ENCODE assay signal across 25 cellular contexts in the genomic region with DNA sequence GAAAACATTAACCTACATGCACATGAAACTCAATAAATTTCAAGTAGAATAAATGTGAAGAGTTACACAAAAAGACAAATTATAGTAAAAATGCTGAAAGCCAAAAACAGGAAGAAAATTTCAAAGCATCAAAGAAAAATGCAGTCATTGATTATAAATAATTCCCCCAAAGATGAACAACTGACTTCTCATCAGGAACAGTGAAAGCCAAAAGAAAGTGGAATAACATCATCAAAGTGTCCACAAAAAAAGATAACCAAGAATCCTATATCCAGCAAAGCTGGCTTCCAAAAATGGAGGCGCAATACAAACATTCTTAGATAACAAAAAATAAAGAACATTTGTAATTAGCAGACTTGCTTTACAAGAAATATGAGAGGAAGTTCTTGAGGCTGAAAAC.
DNase-seq lines count a peak whose midpoint lies in the region; ATAC-seq, FAIRE-seq and TF ChIP-seq lines count a peak whose summit lies in the region.
"Had no signal": no experiment of that assay in that cellular context is flagged by ENCODE, and none has a peak within 500 bp of the region (broad histone marks: within the 10 kb centered on the region; RNA-seq: fewer than 3 reads in every experiment).

No MANE protein-coding gene starts in this region.

- CTCF ChIA-PET in HepG2 (lab: Yijun Ruan, JAX; ENCODE audit: low intra/inter-chr PET ratio, low total read pairs), result no interaction called here
- CTCF ChIA-PET in HEK293 (lab: Yijun Ruan, JAX), result no interaction called here
- CTCF ChIA-PET in WTC11 (lab: Charles Lee), result no interaction called here

- H3K4me1 ChIP-seq in HepG2 (ENCODE audit: insufficient read depth, low read length), result no peaks in the 10 kb centered on the region
- no peaks in the 10 kb centered on the region for H3K4me1 ChIP-seq in right lobe of liver
- H3K4me1 ChIP-seq in HEK293 (ENCODE audit: control insufficient read depth, insufficient read depth, low read length), result no peaks in the 10 kb centered on the region
- H3K4me1 ChIP-seq in endodermal cell (ENCODE audit: control insufficient read depth, insufficient read depth, low read length), result no peaks in the 10 kb centered on the region
- H3K4me1 ChIP-seq in ascending aorta, result no peaks in the 10 kb centered on the region
- H3K4me1 ChIP-seq in esophagus muscularis mucosa, result no peaks in the 10 kb centered on the region
- H3K4me1 ChIP-seq: BLaER1 treated with 17β-estradiol and CSF1 and Interleukin-3, amounts not matched to agents 10 nM and 100 nM; Caco-2 had no signal

- H3K4me2 ChIP-seq in HepG2 (ENCODE audit: low read depth, low read length), result no peak overlapping the region
- H3K4me2 ChIP-seq: BLaER1 treated with 17β-estradiol and CSF1 and Interleukin-3, amounts not matched to agents 10 nM and 100 nM had no signal

- in situ Hi-C loops in HepG2 (cut with HindIII; ENCODE audit: extremely low pct_ligation_motif_present, low pct_unique_long_range_greater_than_20kb), result no loop called here

- H3K27ac Mint-ChIP-seq in WTC11 (no peak overlapping the region), endodermal cell (no peak overlapping the region)
- H3K27ac Mint-ChIP-seq: B cell; CD4-positive, alpha-beta T cell; CD8-positive, alpha-beta T cell had no signal

- BruUV-seq in HepG2 (replicated peaks; lab: Mats Ljungman, UMichigan), result no TSS peak

- WGBS in HepG2 (ENCODE audit: low lambda C conversion rate), result 36% methylated on average over 1 of the region's 1 CpG
- WGBS in right lobe of liver (ENCODE audit: insufficient coverage, low coverage, low lambda C conversion rate, missing lambda C conversion rate), result 100% methylated on average over 1 of the region's 1 CpG
- no CpG with 5 or more reads among the region's 1 CpG for WGBS in endodermal cell (ENCODE audit: insufficient coverage in 1 of 2, insufficient read length in 1 of 2), 2 experiments
- WGBS in esophagus muscularis mucosa, result 88% methylated on average over 1 of the region's 1 CpG

- POLR2A ChIA-PET in HepG2 (lab: Yijun Ruan, JAX), result no interaction called here
- POLR2A ChIA-PET in HEK293 (lab: Yijun Ruan, JAX), result no interaction called here
- POLR2A ChIA-PET in WTC11 (lab: Charles Lee), result no interaction called here

- TF ChIP-seq POLR2A in HepG2 (IDR thresholded peaks at IDR 0.05; ENCODE audit: insufficient read depth in 1 of 2, low read depth in 2 of 2, low read length in 2 of 2) (no peak), right lobe of liver (IDR thresholded peaks at IDR 0.05) (no peak), esophagus muscularis mucosa (IDR thresholded peaks at IDR 0.05; ENCODE audit: low read depth) (no peak)

- H3K36me3 ChIP-seq in HepG2 (replicated peaks in 1 of 2; ENCODE audit: control insufficient read depth in 1 of 2, insufficient read depth in 2 of 2, low read length in 2 of 2) (no peaks in the 10 kb centered on the region), right lobe of liver (no peaks in the 10 kb centered on the region), HEK293 (ENCODE audit: control insufficient read depth in 2 of 2, insufficient read depth in 1 of 2, low read length in 2 of 2) (no peaks in the 10 kb centered on the region), endodermal cell (ENCODE audit: control insufficient read depth, insufficient read depth, low read length) (no peaks in the 10 kb centered on the region), ascending aorta (no peaks in the 10 kb centered on the region), esophagus muscularis mucosa (no peaks in the 10 kb centered on the region)
- H3K36me3 ChIP-seq: BLaER1 treated with 17β-estradiol and CSF1 and Interleukin-3, amounts not matched to agents 10 nM and 100 nM had no signal

- no peak for ATAC-seq in HepG2
- ATAC-seq in right lobe of liver, result no peak
- no peak for ATAC-seq in WTC11
- ATAC-seq in activated CD4-positive, CD25-positive, alpha-beta regulatory T cell treated with anti-CD3 and anti-CD28 coated beads, Interleukin-2, amount 50 U/mL, for 24 hours, result no peak
- ATAC-seq: CD8-positive, alpha-beta T cell; GM12878 had no signal

- no peaks in the 10 kb centered on the region for H4K20me1 ChIP-seq in HepG2 (ENCODE audit: insufficient read depth, low read length)
- H4K20me1 ChIP-seq: BLaER1 treated with 17β-estradiol and CSF1 and Interleukin-3, amounts not matched to agents 10 nM and 100 nM had no signal

- peaks cover 77% of the 10 kb centered on the region for H3K9me3 Mint-ChIP-seq in WTC11
- peaks cover 28% of the 10 kb centered on the region for H3K9me3 Mint-ChIP-seq in endodermal cell

- DNase-seq in HepG2 (ENCODE audit: low spot score) (no peak), right lobe of liver (no peak), WTC11 (ENCODE audit: low spot score) (no peak), endodermal cell (no peak), ascending aorta (ENCODE audit: low spot score in 2 of 2) (no peak), esophagus muscularis mucosa (ENCODE audit: extremely low spot score) (no peak)
- DNase-seq: 8988T; AML-193; Caco-2; Calu3; CD4-positive, alpha-beta T cell; CD8-positive, alpha-beta T cell; DND-41; EL; GDM1 had no signal

- H3K9ac ChIP-seq in HepG2 (ENCODE audit: insufficient read depth, low read depth, low read length), result no peak overlapping the region
- H3K9ac ChIP-seq in endodermal cell (ENCODE audit: extremely low read depth, low read length, poor library complexity, severe bottlenecking), result no peak overlapping the region
- H3K9ac ChIP-seq: BLaER1 treated with 17β-estradiol and CSF1 and Interleukin-3, amounts not matched to agents 10 nM and 100 nM had no signal

- TF ChIP-seq CTCF in HepG2 (CRISPR knock-in tag; IDR thresholded peaks at IDR 0.05) (no peak), right lobe of liver (IDR thresholded peaks at IDR 0.05) (no peak), HEK293 (tag by site-specific recombination; IDR thresholded peaks at IDR 0.05) (no peak), WTC11 (IDR thresholded peaks at IDR 0.05) (no peak), endodermal cell (conservative IDR thresholded peaks at IDR 0.05) (no peak), ascending aorta (IDR thresholded peaks at IDR 0.05) (no peak), esophagus muscularis mucosa (IDR thresholded peaks at IDR 0.05) (no peak)

- H3K27ac ChIP-seq in HepG2 (ENCODE audit: extremely low read length, insufficient read depth, low read length), result no peak overlapping the region
- no peak overlapping the region for H3K27ac ChIP-seq in right lobe of liver
- H3K27ac ChIP-seq in HEK293 (ENCODE audit: extremely low read depth, low read depth, low read length), result no peak overlapping the region
- H3K27ac ChIP-seq in endodermal cell (ENCODE audit: low read depth, low read length), result no peak overlapping the region
- H3K27ac ChIP-seq in ascending aorta, result no peak overlapping the region
- no peak overlapping the region for H3K27ac ChIP-seq in esophagus muscularis mucosa (replicated peaks in 1 of 4)
- H3K27ac ChIP-seq: BLaER1 treated with 17β-estradiol and CSF1 and Interleukin-3, amounts not matched to agents 10 nM and 100 nM; C4-2B had no signal

- no peaks in the 10 kb centered on the region for H3K79me2 ChIP-seq in HepG2 (ENCODE audit: insufficient read depth, low read length)

- TF ChIP-seq RAD21 in HepG2 (CRISPR knock-in tag; IDR thresholded peaks at IDR 0.05), result no peak

- intact Hi-C loops in HepG2 (cut with micrococcal nuclease; ENCODE audit: unreplicated experiment) (no loop called here), right lobe of liver (cut with DNase I) (no loop called here), ascending aorta (cut with DNase I) (no loop called here), esophagus muscularis mucosa (cut with DNase I) (no loop called here)

- H3K4me3 ChIP-seq in HepG2 (replicated peaks in 1 of 3; ENCODE audit: insufficient read depth in 1 of 3, low read depth in 2 of 3, low read length in 3 of 3), result no peak overlapping the region
- no peak overlapping the region for H3K4me3 ChIP-seq in right lobe of liver
- H3K4me3 ChIP-seq in HEK293 (ENCODE audit: low read depth, low read length), result no peak overlapping the region
- peak overlapping the region; percentile 14 for H3K4me3 ChIP-seq in endodermal cell (ENCODE audit: low read length)
- no peak overlapping the region for H3K4me3 ChIP-seq in ascending aorta
- no peak overlapping the region for H3K4me3 ChIP-seq in esophagus muscularis mucosa
- H3K4me3 ChIP-seq: BLaER1 treated with 17β-estradiol and CSF1 and Interleukin-3, amounts not matched to agents 10 nM and 100 nM; GM12878 had no signal

- H3K4me1 Mint-ChIP-seq in WTC11 (no peaks in the 10 kb centered on the region), endodermal cell (peaks cover 3% of the 10 kb centered on the region)
- H3K4me1 Mint-ChIP-seq: B cell had no signal

- H3K27me3 Mint-ChIP-seq in WTC11 (ENCODE audit: low read depth) (peaks cover 9% of the 10 kb centered on the region), endodermal cell (ENCODE audit: insufficient read depth) (no peaks in the 10 kb centered on the region)
- H3K27me3 Mint-ChIP-seq: B cell had no signal

- FAIRE-seq in HepG2 (lab: Jason Lieb, UNC), result no peak
- FAIRE-seq: A204.1, D721Med, GM12878, GM12892, GM18507 had no signal

- TF ChIP-seq EP300 in HepG2 (IDR thresholded peaks at IDR 0.05; ENCODE audit: low read depth in 2 of 2, low read length in 2 of 2), result no peak
- no peak for TF ChIP-seq EP300 in HepG2 (CRISPR knock-in tag; IDR thresholded peaks at IDR 0.05; ENCODE audit: borderline replicate concordance)
- TF ChIP-seq EP300 in esophagus muscularis mucosa (IDR thresholded peaks at IDR 0.05), result no peak

- H3K4me3 Mint-ChIP-seq in WTC11 (no peak overlapping the region), endodermal cell (no peak overlapping the region)
- H3K4me3 Mint-ChIP-seq: B cell; CD4-positive, alpha-beta T cell; CD8-positive, alpha-beta T cell had no signal

- H2AFZ ChIP-seq in HepG2 (ENCODE audit: low read length), result no peak overlapping the region

- H3K9me3 ChIP-seq in HepG2 (ENCODE audit: low read length) (peaks cover 21% of the 10 kb centered on the region), right lobe of liver (no peaks in the 10 kb centered on the region), HEK293 (ENCODE audit: control insufficient read depth, insufficient read depth, low read depth, low read length) (no peaks in the 10 kb centered on the region), endodermal cell (ENCODE audit: control insufficient read depth, low read length) (peaks cover 22% of the 10 kb centered on the region), ascending aorta (peaks cover 0 to 14% of the 10 kb centered on the region in 2 donors), esophagus muscularis mucosa (peaks cover 0 to 21% (median 18%) of the 10 kb centered on the region in 4 donors)

- H3K27me3 ChIP-seq in HepG2 (ENCODE audit: control insufficient read depth in 1 of 2, insufficient read depth in 2 of 2, low read length in 2 of 2), result no peaks in the 10 kb centered on the region
- H3K27me3 ChIP-seq in right lobe of liver, result no peaks in the 10 kb centered on the region
- no peaks in the 10 kb centered on the region for H3K27me3 ChIP-seq in endodermal cell (ENCODE audit: control insufficient read depth, insufficient read depth, low read length, poor library complexity, severe bottlenecking)
- no peaks in the 10 kb centered on the region for H3K27me3 ChIP-seq in ascending aorta
- H3K27me3 ChIP-seq in esophagus muscularis mucosa, result no peaks in the 10 kb centered on the region
- H3K27me3 ChIP-seq: BLaER1 treated with 17β-estradiol and CSF1 and Interleukin-3, amounts not matched to agents 10 nM and 100 nM had no signal

- H3K36me3 Mint-ChIP-seq in WTC11 (peaks cover 68% of the 10 kb centered on the region), endodermal cell (ENCODE audit: low read depth) (peaks cover 3% of the 10 kb centered on the region)
- H3K36me3 Mint-ChIP-seq: CD8-positive, alpha-beta T cell had no signal

Comparison
In these comparisons a context has a peak if more than half of its experiments do, and no peak if none do; other contexts are left out.
1. Of the 63 proteins assayed by ChIP-seq in both HepG2 and HEK293: peak only in HepG2: none; only in HEK293: SETDB1; in both: none; in neither: 62.